In genomic region chr1:209708297-209708696, GRCh38 we compare ENCODE assay signal across 21 cellular contexts. TPM values are rescaled to one million over a fixed set of nuclear protein-coding genes. Genes with fewer than 3 reads are reported as not detected.
"Had no signal": no experiment of that assay in that cellular context is flagged by ENCODE, and none has a peak within 500 bp of the region (broad histone marks: within the 10 kb centered on the region; RNA-seq: fewer than 3 reads in every experiment).

No MANE protein-coding gene starts in this region.

- H3K9me3 Mint-ChIP-seq: activated B cell treated with CpG ODN at 0.5 μM for 24 hours; activated naive CD4-positive, alpha-beta T cell treated with anti-CD3 and anti-CD28 coated beads, Interleukin-2, amount 50 U/mL, for 24 hours; dendritic cell treated with granulocyte-macrophage colony-stimulating factor and Interleukin-4, amounts not matched to agents 40 ng/mL and 50 ng/mL, for 4 days; mesothelial cell of epicardium; nephron; stimulated activated memory B cell treated with anti-CD40 and anti-IgM and Interleukin-4, amounts not matched to agents 10 μg/mL and 1 μg/mL and 100 μg/mL, for 72 hours; T-helper 2 cell treated with Interferon-gamma antibody and Interleukin-4, amounts not matched to agents 5 μg/mL and 100 μg/mL, for 36 hours had no signal

- H3K27ac Mint-ChIP-seq: activated B cell treated with CpG ODN at 0.5 μM for 24 hours; activated naive CD4-positive, alpha-beta T cell treated with anti-CD3 and anti-CD28 coated beads, Interleukin-2, amount 50 U/mL, for 24 hours; dendritic cell treated with granulocyte-macrophage colony-stimulating factor and Interleukin-4, amounts not matched to agents 40 ng/mL and 50 ng/mL, for 4 days; mesothelial cell of epicardium; nephron; T-helper 2 cell treated with Interferon-gamma antibody and Interleukin-4, amounts not matched to agents 5 μg/mL and 100 μg/mL, for 36 hours had no signal

- H3K36me3 Mint-ChIP-seq: activated naive CD4-positive, alpha-beta T cell treated with anti-CD3 and anti-CD28 coated beads, Interleukin-2, amount 50 U/mL, for 24 hours; mesothelial cell of epicardium; stimulated activated memory B cell treated with anti-CD40 and anti-IgM and Interleukin-4, amounts not matched to agents 10 μg/mL and 1 μg/mL and 100 μg/mL, for 72 hours had no signal

- H3K27ac ChIP-seq: adrenal gland, esophagus muscularis mucosa, gastroesophageal sphincter, spleen, thoracic aorta, upper lobe of right lung had no signal

- H3K27me3 Mint-ChIP-seq: activated naive CD4-positive, alpha-beta T cell treated with anti-CD3 and anti-CD28 coated beads, Interleukin-2, amount 50 U/mL, for 24 hours; dendritic cell treated with granulocyte-macrophage colony-stimulating factor and Interleukin-4, amounts not matched to agents 40 ng/mL and 50 ng/mL, for 4 days; stimulated activated memory B cell treated with anti-CD40 and anti-IgM and Interleukin-4, amounts not matched to agents 10 μg/mL and 1 μg/mL and 100 μg/mL, for 72 hours had no signal

- DNase-seq: activated B cell treated with CpG ODN at 0.5 μM for 24 hours; activated CD4-positive, alpha-beta T cell treated with anti-CD3 and anti-CD28 coated beads for 48 hours; adrenal gland; effector memory CD4-positive, alpha-beta T cell; left cardiac atrium; retina; spleen; stimulated activated CD4-positive, alpha-beta T cell treated with anti-CD3 and anti-CD28 coated beads, Interleukin-4, amount 100 ng/mL, for 4 hours; upper lobe of right lung had no signal

- H3K4me3 Mint-ChIP-seq: activated B cell treated with CpG ODN at 0.5 μM for 24 hours; activated naive CD4-positive, alpha-beta T cell treated with anti-CD3 and anti-CD28 coated beads, Interleukin-2, amount 50 U/mL, for 24 hours; dendritic cell treated with granulocyte-macrophage colony-stimulating factor and Interleukin-4, amounts not matched to agents 40 ng/mL and 50 ng/mL, for 4 days; mesothelial cell of epicardium; nephron; stimulated activated memory B cell treated with anti-CD40 and anti-IgM and Interleukin-4, amounts not matched to agents 10 μg/mL and 1 μg/mL and 100 μg/mL, for 72 hours; T-helper 2 cell treated with Interferon-gamma antibody and Interleukin-4, amounts not matched to agents 5 μg/mL and 100 μg/mL, for 36 hours had no signal

- ATAC-seq: gastroesophageal sphincter; left cardiac atrium; stimulated activated memory B cell treated with anti-CD40 and anti-IgM and Interleukin-4, amounts not matched to agents 10 μg/mL and 1 μg/mL and 100 μg/mL, for 72 hours; upper lobe of right lung had no signal

RNA-seq across cellular contexts. Expression of gene HSD11B1, which starts 3.7 kb away (rescaled TPM):
- total RNA-seq: activated B cell treated with CpG ODN at 0.5 μM for 24 hours, chondrocyte, endothelial cell of umbilical vein, mesothelial cell of epicardium had no signal

RNA-seq across cellular contexts. Expression of gene TRAF3IP3, which starts 47.6 kb away (rescaled TPM):
- total RNA-seq: bronchial epithelial cell, chondrocyte, endothelial cell of umbilical vein had no signal
